ENCODE assay signal across 8 cellular contexts in genomic region chr15:96329403-96329981, GRCh38. TPM values are rescaled to one million over a fixed set of nuclear protein-coding genes. Genes with fewer than 3 reads are reported as not detected.
A peak's percentile ranks its signal among the peaks of the same experiment; 100 is the strongest.
DNase-seq lines count a peak whose midpoint lies in the region; FAIRE-seq and TF ChIP-seq lines count a peak whose summit lies in the region.

No MANE protein-coding gene starts in this region.

- intact Hi-C loops in ascending aorta (cut with DNase I) (loop anchor here (2.0 to 10.0 kb wide), 4 partner anchors 15 to 1485 kb away; no protein-coding TSS in a partner anchor), kidney (cut with DNase I) (no loop called here), stomach (cut with DNase I; ENCODE audit: low total_unique reads) (no loop called here)

- H3K9ac ChIP-seq in kidney (ENCODE audit: low read length in 2 of 2) = peak overlapping the region; percentile 44 to 98

- H3K27ac ChIP-seq in HEK293 (ENCODE audit: extremely low read depth, low read depth, low read length) (peak overlapping the region; percentile 93), ascending aorta (peak overlapping the region; percentile 88), kidney (ENCODE audit: low read depth in 2 of 2, low read length in 2 of 2) (peak overlapping the region; percentile 93 to 96), stomach (peak overlapping the region; percentile 93 to 98 (median 97))

- no peak for FAIRE-seq in kidney (lab: Jason Lieb, UNC)

- TF ChIP-seq POLR2A in stomach (IDR thresholded peaks at IDR 0.05) = no peak

- POLR2A ChIA-PET in HEK293 (lab: Yijun Ruan, JAX) = interaction anchor here (0.5 to 3.4 kb wide), 7 partner anchors 10 to 916 kb away, joined by 3 to 42 read pairs (median 4); no protein-coding TSS in a partner anchor

- no peak for TF ChIP-seq EP300 in stomach (IDR thresholded peaks at IDR 0.05)

- WGBS in stomach, 5 donors = 5 to 21% (median 13%) methylated on average over 8 of the region's 8 CpGs

- peak overlapping the region; percentile 60 for H3K4me3 ChIP-seq in HEK293 (ENCODE audit: low read depth, low read length)
- H3K4me3 ChIP-seq in ascending aorta = peak overlapping the region; percentile 95
- peak overlapping the region; percentile 75 to 97 for H3K4me3 ChIP-seq in kidney (ENCODE audit: low read length in 2 of 2)
- peak overlapping the region; percentile 80 to 89 (median 88) for H3K4me3 ChIP-seq in stomach

- no peaks in the 10 kb centered on the region for H3K27me3 ChIP-seq in ascending aorta
- H3K27me3 ChIP-seq in stomach = peaks cover 0 to 64% (median 0%) of the 10 kb centered on the region in 3 donors

- CTCF ChIA-PET in HEK293 (lab: Yijun Ruan, JAX) = interaction anchor here (0.7 to 3.1 kb wide), 3 partner anchors 25 to 926 kb away, joined by 3 to 29 read pairs (median 3); no protein-coding TSS in a partner anchor

- TF ChIP-seq CTCF in HEK293 (tag by site-specific recombination; IDR thresholded peaks at IDR 0.05) (no peak), ascending aorta (IDR thresholded peaks at IDR 0.05) (no peak), kidney (IDR thresholded peaks at IDR 0.05; ENCODE audit: borderline replicate concordance, extremely low read depth, insufficient read depth) (no peak), stomach (IDR thresholded peaks at IDR 0.05) (no peak)

- H3K4me1 ChIP-seq in HEK293 (ENCODE audit: control insufficient read depth, insufficient read depth, low read length) (peaks cover 11% of the 10 kb centered on the region), ascending aorta (peaks cover 0 to 10% of the 10 kb centered on the region in 2 donors), kidney (ENCODE audit: control insufficient read depth in 1 of 2, insufficient read depth in 1 of 2, low read depth in 1 of 2, low read length in 2 of 2) (peaks cover 0 to 11% of the 10 kb centered on the region in 2 donors), stomach (peaks cover 3 to 31% (median 21%) of the 10 kb centered on the region in 4 donors)

- H3K9me3 ChIP-seq in HEK293 (ENCODE audit: control insufficient read depth, insufficient read depth, low read depth, low read length) = no peaks in the 10 kb centered on the region
- no peaks in the 10 kb centered on the region for H3K9me3 ChIP-seq in ascending aorta
- no peaks in the 10 kb centered on the region for H3K9me3 ChIP-seq in kidney (ENCODE audit: control insufficient read depth in 1 of 2, low read length in 2 of 2)
- H3K9me3 ChIP-seq in stomach = no peaks in the 10 kb centered on the region

- H3K36me3 ChIP-seq in HEK293 (ENCODE audit: control insufficient read depth in 2 of 2, insufficient read depth in 1 of 2, low read length in 2 of 2) (peaks cover 0 to 8% of the 10 kb centered on the region in 2 experiments; a peak in 1 of 3 replicates), ascending aorta (peaks cover 4 to 12% of the 10 kb centered on the region in 2 donors), kidney (ENCODE audit: control insufficient read depth in 1 of 2, insufficient read depth in 2 of 2, low read length in 2 of 2) (peaks cover 7 to 13% of the 10 kb centered on the region in 2 donors), stomach (peaks cover 9 to 33% (median 12%) of the 10 kb centered on the region in 4 donors)

- DNase-seq in ascending aorta (ENCODE audit: low spot score in 2 of 2) (peak in 1 of 2 donors; percentile 55), kidney (peak; percentile 61), stomach (no peak), 8988T (no peak), NCI-H510A treated with DMSO at 0.1 percent for 48 hours (lab: John Stamatoyannopoulos, UW) (no peak), OCI-M1 (lab: John Stamatoyannopoulos, UW) (no peak), SW 1271 (lab: John Stamatoyannopoulos, UW) (no peak)

TF ChIP-seq in HEK293, 187 proteins besides CTCF, POLR2A, EP300 and RAD21 (continues in another document):
- TF ChIP-seq ZSCAN23 (tag by site-specific recombination; IDR thresholded peaks at IDR 0.05) (no peak), ZNF555 (tag by site-specific recombination; conservative IDR thresholded peaks at IDR 0.05) (no peak), ZNF239 (tag by site-specific recombination; IDR thresholded peaks at IDR 0.05) (no peak), ZNF138 (tag by site-specific recombination; IDR thresholded peaks at IDR 0.05; ENCODE audit: borderline replicate concordance) (no peak), ZNF223 (tag by site-specific recombination; IDR thresholded peaks at IDR 0.05) (no peak), GFI1B (tag by site-specific recombination; IDR thresholded peaks at IDR 0.05) (no peak), ZNF48 (tag by site-specific recombination; IDR thresholded peaks at IDR 0.05) (no peak), ZNF561 (tag by site-specific recombination; IDR thresholded peaks at IDR 0.05; ENCODE audit: borderline replicate concordance) (no peak), WT1 (tag by site-specific recombination; IDR thresholded peaks at IDR 0.05) (no peak), ZNF175 (tag by site-specific recombination; IDR thresholded peaks at IDR 0.05) (no peak), ZNF280D (tag by site-specific recombination; IDR thresholded peaks at IDR 0.05) (no peak), ZNF311 (tag by site-specific recombination; IDR thresholded peaks at IDR 0.05; ENCODE audit: borderline replicate concordance) (no peak), ZBTB6 (tag by site-specific recombination; IDR thresholded peaks at IDR 0.05) (no peak), ZNF654 (tag by site-specific recombination; IDR thresholded peaks at IDR 0.05; ENCODE audit: low read depth) (no peak)
- TF ChIP-seq, protein P1, sequence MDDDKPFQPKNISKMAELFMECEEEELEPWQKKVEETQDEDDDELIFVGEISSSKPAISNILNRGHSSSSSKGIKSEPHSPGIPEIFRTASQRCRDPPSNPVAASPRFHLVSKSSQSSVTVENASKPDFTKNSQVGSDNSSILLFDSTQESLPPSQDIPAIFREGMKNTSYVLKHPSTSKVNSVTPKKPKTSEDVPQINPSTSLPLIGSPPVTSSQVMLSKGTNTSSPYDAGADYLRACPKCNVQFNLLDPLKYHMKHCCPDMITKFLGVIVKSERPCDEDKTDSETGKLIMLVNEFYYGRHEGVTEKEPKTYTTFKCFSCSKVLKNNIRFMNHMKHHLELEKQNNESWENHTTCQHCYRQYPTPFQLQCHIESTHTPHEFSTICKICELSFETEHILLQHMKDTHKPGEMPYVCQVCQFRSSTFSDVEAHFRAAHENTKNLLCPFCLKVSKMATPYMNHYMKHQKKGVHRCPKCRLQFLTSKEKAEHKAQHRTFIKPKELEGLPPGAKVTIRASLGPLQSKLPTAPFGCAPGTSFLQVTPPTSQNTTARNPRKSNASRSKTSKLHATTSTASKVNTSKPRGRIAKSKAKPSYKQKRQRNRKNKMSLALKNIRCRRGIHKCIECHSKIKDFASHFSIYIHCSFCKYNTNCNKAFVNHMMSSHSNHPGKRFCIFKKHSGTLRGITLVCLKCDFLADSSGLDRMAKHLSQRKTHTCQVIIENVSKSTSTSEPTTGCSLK (tag by site-specific recombination; IDR thresholded peaks at IDR 0.05) = no peak
- TF ChIP-seq, protein P2, sequence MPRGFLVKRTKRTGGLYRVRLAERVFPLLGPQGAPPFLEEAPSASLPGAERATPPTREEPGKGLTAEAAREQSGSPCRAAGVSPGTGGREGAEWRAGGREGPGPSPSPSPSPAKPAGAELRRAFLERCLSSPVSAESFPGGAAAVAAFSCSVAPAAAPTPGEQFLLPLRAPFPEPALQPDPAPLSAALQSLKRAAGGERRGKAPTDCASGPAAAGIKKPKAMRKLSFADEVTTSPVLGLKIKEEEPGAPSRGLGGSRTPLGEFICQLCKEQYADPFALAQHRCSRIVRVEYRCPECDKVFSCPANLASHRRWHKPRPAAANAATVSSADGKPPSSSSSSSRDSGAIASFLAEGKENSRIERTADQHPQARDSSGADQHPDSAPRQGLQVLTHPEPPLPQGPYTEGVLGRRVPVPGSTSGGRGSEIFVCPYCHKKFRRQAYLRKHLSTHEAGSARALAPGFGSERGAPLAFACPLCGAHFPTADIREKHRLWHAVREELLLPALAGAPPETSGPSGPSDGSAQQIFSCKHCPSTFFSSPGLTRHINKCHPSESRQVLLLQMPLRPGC (tag by site-specific recombination; IDR thresholded peaks at IDR 0.05) = no peak

RNA-seq across cellular contexts. Expression of gene NR2F2, which starts 1.0 kb away (rescaled TPM):
- total RNA-seq in ascending aorta (126 TPM), kidney (191 TPM), stomach (10 to 100 TPM; 36.8 to 96.2 (median 63.0) TPM)
- polyA plus RNA-seq in kidney (ENCODE audit: insufficient read depth, low read depth, low replicate concordance) (42.5 TPM), stomach (10 to 100 TPM; 30.9 to 47.4 (median 39.7) TPM)
